9 cellular contexts compared by ENCODE assay signal in the genomic region with DNA sequence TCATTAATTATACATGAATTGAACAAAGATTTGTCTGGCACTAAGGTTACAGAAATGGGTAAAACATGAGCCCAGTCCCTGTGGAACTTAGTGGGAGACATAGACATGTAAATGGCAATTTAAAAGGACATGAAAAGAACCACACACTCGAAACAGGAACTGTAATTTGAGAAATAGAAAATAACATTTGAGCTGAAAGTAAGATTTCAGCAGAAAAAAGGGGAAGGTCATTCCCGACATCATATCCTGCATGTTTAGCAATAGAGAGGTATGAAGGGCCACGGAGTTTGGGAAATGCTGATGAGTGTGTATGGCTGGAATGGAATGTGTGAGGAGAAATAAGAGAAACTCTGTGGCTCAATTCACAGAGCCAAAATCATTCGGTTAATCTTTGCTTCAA.
DNase-seq lines count a peak whose midpoint lies in the region; ATAC-seq and TF ChIP-seq lines count a peak whose summit lies in the region.
"Had no signal": no experiment of that assay in that cellular context is flagged by ENCODE, and none has a peak within 500 bp of the region (broad histone marks: within the 10 kb centered on the region; RNA-seq: fewer than 3 reads in every experiment).

No MANE protein-coding gene starts in this region.

- peaks cover 17% of the 10 kb centered on the region for H3K4me1 Mint-ChIP-seq in activated B cell treated with CpG ODN at 0.5 μM for 24 hours
- H3K4me1 Mint-ChIP-seq in activated naive CD4-positive, alpha-beta T cell treated with anti-CD3 and anti-CD28 coated beads, Interleukin-2, amount 10 ng/mL, durations not matched to agents 7 days and 5 days: peaks cover 19% of the 10 kb centered on the region

- ATAC-seq in GM18861 (IDR thresholded peaks at IDR 0.05; ENCODE audit: unreplicated experiment) (peak; percentile 28), HG03025 (IDR thresholded peaks at IDR 0.05; ENCODE audit: low FRiP score, unreplicated experiment) (peak; percentile 44), activated B cell treated with CpG ODN at 0.5 μM for 24 hours (ENCODE audit: low read depth) (no peak)

- intact Hi-C loops in activated B cell treated with CpG ODN at 0.5 μM for 24 hours (cut with micrococcal nuclease) (loop anchor here (2.0 to 5.0 kb wide), 2 partner anchors 16 to 46 kb away; no protein-coding TSS in a partner anchor), ascending aorta (cut with DNase I) (no loop called here)

- H3K27me3 ChIP-seq in osteoblast (ENCODE audit: insufficient read depth, low read length) (no peaks in the 10 kb centered on the region), H7 (ENCODE audit: control insufficient read depth, insufficient read depth, low read length) (no peaks in the 10 kb centered on the region), ascending aorta (no peaks in the 10 kb centered on the region)

- no peaks in the 10 kb centered on the region for H3K36me3 ChIP-seq in osteoblast (ENCODE audit: insufficient read depth, low read length)
- H3K36me3 ChIP-seq in H7 (replicated peaks; ENCODE audit: control insufficient read depth, insufficient read depth, low read length): no peaks in the 10 kb centered on the region
- no peaks in the 10 kb centered on the region for H3K36me3 ChIP-seq in ascending aorta

- POLR2A ChIA-PET in activated B cell treated with CpG ODN at 0.5 μM for 24 hours (lab: Charles Lee): no interaction called here

- H3K4me1 ChIP-seq in osteoblast (ENCODE audit: insufficient read depth, low read length) (peaks cover 20% of the 10 kb centered on the region), ascending aorta (no peaks in the 10 kb centered on the region)

- H3K27ac ChIP-seq in osteoblast (ENCODE audit: low read depth, low read length) (peak overlapping the region; percentile 72), ascending aorta (no peak overlapping the region)

- H3K9me3 Mint-ChIP-seq in activated B cell treated with CpG ODN at 0.5 μM for 24 hours: no peaks in the 10 kb centered on the region
- peaks cover 4% of the 10 kb centered on the region for H3K9me3 Mint-ChIP-seq in activated naive CD4-positive, alpha-beta T cell treated with anti-CD3 and anti-CD28 coated beads, Interleukin-2, amount 10 ng/mL, durations not matched to agents 7 days and 5 days

- peak overlapping the region; percentile 76 for H2AFZ ChIP-seq in osteoblast (ENCODE audit: low read length)

- H3K4me3 Mint-ChIP-seq in activated B cell treated with CpG ODN at 0.5 μM for 24 hours: peak overlapping the region; percentile 50
- H3K4me3 Mint-ChIP-seq in activated naive CD4-positive, alpha-beta T cell treated with anti-CD3 and anti-CD28 coated beads, Interleukin-2, amount 10 ng/mL, durations not matched to agents 7 days and 5 days: no peak overlapping the region

- H3K4me3 ChIP-seq in osteoblast (ENCODE audit: insufficient read depth, low read length): peak overlapping the region; percentile 31
- no peak overlapping the region for H3K4me3 ChIP-seq in H7 (ENCODE audit: insufficient read depth, low read depth, low read length)
- H3K4me3 ChIP-seq in ascending aorta: no peak overlapping the region

- no peak overlapping the region for H3K27ac Mint-ChIP-seq in activated B cell treated with CpG ODN at 0.5 μM for 24 hours
- no peak overlapping the region for H3K27ac Mint-ChIP-seq in activated naive CD4-positive, alpha-beta T cell treated with anti-CD3 and anti-CD28 coated beads, Interleukin-2, amount 10 ng/mL, durations not matched to agents 7 days and 5 days

- no peaks in the 10 kb centered on the region for H3K36me3 Mint-ChIP-seq in activated B cell treated with CpG ODN at 0.5 μM for 24 hours (ENCODE audit: low read depth)
- H3K36me3 Mint-ChIP-seq in activated naive CD4-positive, alpha-beta T cell treated with anti-CD3 and anti-CD28 coated beads, Interleukin-2, amount 10 ng/mL, durations not matched to agents 7 days and 5 days: no peaks in the 10 kb centered on the region

- no peaks in the 10 kb centered on the region for H4K20me1 ChIP-seq in osteoblast (ENCODE audit: insufficient read depth, low read length)

- no peaks in the 10 kb centered on the region for H3K79me2 ChIP-seq in osteoblast (ENCODE audit: insufficient read depth, low read length)

- no peaks in the 10 kb centered on the region for H3K27me3 Mint-ChIP-seq in activated B cell treated with CpG ODN at 0.5 μM for 24 hours
- H3K27me3 Mint-ChIP-seq in activated naive CD4-positive, alpha-beta T cell treated with anti-CD3 and anti-CD28 coated beads, Interleukin-2, amount 10 ng/mL, durations not matched to agents 7 days and 5 days: no peaks in the 10 kb centered on the region

- H3K4me2 ChIP-seq in osteoblast (ENCODE audit: insufficient read depth, low read length): peak overlapping the region; percentile 73

- CTCF ChIA-PET in activated B cell treated with CpG ODN at 0.5 μM for 24 hours (lab: Charles Lee): no interaction called here
- CTCF ChIA-PET in activated naive CD4-positive, alpha-beta T cell treated with anti-CD3 and anti-CD28 coated beads, Interleukin-2, amount 10 ng/mL, durations not matched to agents 7 days and 5 days (lab: Charles Lee): no interaction called here

- TF ChIP-seq CTCF in activated B cell treated with CpG ODN at 0.5 μM for 24 hours (IDR thresholded peaks at IDR 0.05): no peak
- no peak for TF ChIP-seq CTCF in osteoblast (IDR thresholded peaks at IDR 0.05; ENCODE audit: extremely low read depth, low read depth, low read length)
- no peak for TF ChIP-seq CTCF in ascending aorta (IDR thresholded peaks at IDR 0.05)

- no peak for DNase-seq in activated B cell treated with CpG ODN at 0.5 μM for 24 hours
- peak; percentile 38 for DNase-seq in osteoblast (ENCODE audit: insufficient read length, low spot score, missing footprints)
- DNase-seq in activated naive CD4-positive, alpha-beta T cell treated with anti-CD3 and anti-CD28 coated beads, Interleukin-2, amount 10 ng/mL, durations not matched to agents 7 days and 5 days: no peak
- no peak for DNase-seq in NCI-H2029 treated with DMSO at 0.1 percent for 48 hours (lab: John Stamatoyannopoulos, UW)
- no peak for DNase-seq in H7
- no peak for DNase-seq in ascending aorta (ENCODE audit: low spot score in 2 of 2)
- DNase-seq: amygdala had no signal

- H3K9me3 ChIP-seq in osteoblast (ENCODE audit: low read depth, low read length) (no peaks in the 10 kb centered on the region), ascending aorta (no peaks in the 10 kb centered on the region)
